ENCODE assay signal across 10 cellular contexts in the genomic region with DNA sequence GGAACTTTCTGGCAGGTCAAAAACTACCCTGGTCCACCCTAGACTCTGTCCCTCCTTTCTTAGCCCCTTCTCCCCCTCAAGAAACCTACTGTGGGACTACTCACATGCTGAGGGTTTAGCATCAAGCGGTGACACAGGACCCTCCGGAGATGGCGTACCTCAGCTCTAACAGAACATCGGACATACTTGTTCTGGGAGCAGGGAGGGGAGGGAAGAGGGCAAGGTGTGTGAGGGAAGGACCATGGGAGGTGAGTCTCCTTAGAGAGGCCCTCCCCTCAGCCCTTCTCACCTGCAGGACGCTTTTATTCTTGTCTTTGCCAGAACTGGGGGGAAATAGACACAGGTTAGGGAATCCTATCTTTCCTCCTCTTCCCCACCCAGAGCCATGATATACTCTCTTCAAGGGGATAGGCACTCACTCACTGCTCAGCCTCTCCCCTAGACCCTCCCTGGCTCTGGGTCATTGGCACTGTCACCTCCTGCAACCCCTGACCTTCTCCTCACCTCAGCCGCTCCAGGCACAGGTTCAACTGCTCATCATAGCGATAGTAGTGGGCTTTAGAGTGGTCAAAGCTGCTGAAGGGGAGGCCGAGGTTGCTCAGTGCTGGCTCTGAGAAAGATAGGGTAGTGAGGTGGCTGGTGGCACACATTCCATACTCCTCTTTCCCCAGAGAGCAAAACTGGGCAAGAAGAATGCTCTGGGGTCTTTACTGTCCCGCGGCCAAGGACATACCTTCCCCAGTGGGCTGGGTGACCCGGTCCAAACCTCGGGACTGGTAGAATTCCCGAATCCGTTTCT. TPM values are rescaled to one million over a fixed set of nuclear protein-coding genes. Genes with fewer than 3 reads are reported as not detected.
DNase-seq lines count a peak whose midpoint lies in the region; ATAC-seq and TF ChIP-seq lines count a peak whose summit lies in the region.
"Had no signal": no experiment of that assay in that cellular context is flagged by ENCODE, and none has a peak within 500 bp of the region (broad histone marks: within the 10 kb centered on the region; RNA-seq: fewer than 3 reads in every experiment).

No MANE protein-coding gene starts in this region.

- H3K14ac ChIP-seq in IMR-90 (replicated peaks; ENCODE audit: low read depth, low read length) = no peak overlapping the region

- H3K9me1 ChIP-seq in IMR-90 (ENCODE audit: insufficient read depth, low read length) = peaks cover 9% of the 10 kb centered on the region

- H3K18ac ChIP-seq in IMR-90 (ENCODE audit: low read depth, low read length) = no peak overlapping the region

- H3K4ac ChIP-seq in IMR-90 (ENCODE audit: low read depth, low read length) = no peak overlapping the region

- no peak overlapping the region for H4K5ac ChIP-seq in IMR-90 (ENCODE audit: low read depth, low read length)

- H2AK5ac ChIP-seq in IMR-90 (ENCODE audit: low read depth, low read length) = peak overlapping the region; percentile 44

- H2AFZ ChIP-seq in IMR-90 (replicated peaks; ENCODE audit: low read length, poor library complexity) (no peak overlapping the region), mammary epithelial cell (ENCODE audit: low read depth, low read length) (no peak overlapping the region)

- CTCF ChIA-PET in AG04449 (lab: Yijun Ruan, JAX) = interaction anchor here (0.5 to 13.6 kb wide), 7 partner anchors 22 to 276 kb away, joined by 3 to 202 read pairs (median 7); partner anchors contain the start of genes AUP1, CCDC142, HTRA2 and TTC31
- CTCF ChIA-PET in IMR-90 (lab: Yijun Ruan, JAX) = interaction anchor here (0.7 kb wide), 1 partner anchor 15 kb away, joined by 3 read pairs; no protein-coding TSS in a partner anchor
- CTCF ChIA-PET in mammary epithelial cell (lab: Charles Lee; ENCODE audit: low non-redundant PET) = no interaction called here

- H4K91ac ChIP-seq in IMR-90 (ENCODE audit: insufficient read depth, low read depth, low read length) = no peak overlapping the region

- peaks cover 22 to 65% (median 61%) of the 10 kb centered on the region in 4 donors for H3K4me1 Mint-ChIP-seq in naive thymus-derived CD8-positive, alpha-beta T cell

- H3K4me3 ChIP-seq in AG04449 (ENCODE audit: low read depth, low read length) = peak overlapping the region; percentile 24; the same call in 1 of the 2 replicates
- H3K4me3 ChIP-seq in IMR-90 (ENCODE audit: insufficient read depth, low read depth, low read length) = no peak overlapping the region
- peak overlapping the region in 2 of 3 experiments; percentile 1 to 19 for H3K4me3 ChIP-seq in mammary epithelial cell (replicated peaks in 1 of 3; ENCODE audit: insufficient read depth in 1 of 3, low read depth in 2 of 3, low read length in 3 of 3)
- no peak overlapping the region for H3K4me3 ChIP-seq in effector memory CD4-positive, alpha-beta T cell (ENCODE audit: insufficient read depth, low read depth, low read length, poor library complexity, severe bottlenecking)
- peak overlapping the region in 8 of 59 donors; percentile 10 to 97 (median 85) for H3K4me3 ChIP-seq in dorsolateral prefrontal cortex

- POLR2A ChIA-PET in AG04449 (lab: Yijun Ruan, JAX) (interaction anchor here (0.7 kb wide), 1 partner anchor 681 kb away, joined by 3 read pairs; no protein-coding TSS in a partner anchor), IMR-90 (lab: Charles Lee; ENCODE audit: unreplicated experiment) (interaction anchor here (0.6 kb wide), 2 partner anchors 12 to 33 kb away, joined by 4 to 7 read pairs; no protein-coding TSS in a partner anchor)
- POLR2A ChIA-PET in naive thymus-derived CD8-positive, alpha-beta T cell (lab: Charles Lee) = interaction anchor here (1.0 to 2.5 kb wide), 7 partner anchors 10 to 83 kb away, joined by 3 to 17 read pairs (median 5); partner anchors contain the start of genes AUP1, CCDC142, DOK1 and HTRA2

- WGBS in IMR-90 (ENCODE audit: extremely low coverage in 2 of 2, insufficient read length in 1 of 2), 2 experiments = 96% methylated on average over 4 of the region's 14 CpGs; no CpG with 5 or more reads in 1 of the 2 experiments
- 96% methylated on average over 14 of the region's 14 CpGs for WGBS in mammary epithelial cell (ENCODE audit: low coverage, missing lambda C conversion rate)

- H3K9me3 ChIP-seq in IMR-90 (ENCODE audit: control insufficient read depth, insufficient read depth, low read length) = no peaks in the 10 kb centered on the region
- H3K9me3 ChIP-seq in mammary epithelial cell (replicated peaks; ENCODE audit: insufficient read depth, low read length) = no peaks in the 10 kb centered on the region
- no peaks in the 10 kb centered on the region for H3K9me3 ChIP-seq in effector memory CD4-positive, alpha-beta T cell (ENCODE audit: control insufficient read depth, low read length)

- H2AK9ac ChIP-seq in IMR-90 (replicated peaks; ENCODE audit: low read depth, low read length, poor library complexity) = no peak overlapping the region

- peak overlapping the region in 1 of 10 donors; percentile 44 for H3K27ac Mint-ChIP-seq in naive thymus-derived CD8-positive, alpha-beta T cell

- in situ Hi-C loops in IMR-90 (cut with MboI; ENCODE audit: low sequenced_read_pairs) = no loop called here
- in situ Hi-C loops in mammary epithelial cell (cut with MboI; ENCODE audit: low sequenced_read_pairs in 2 of 2) = no loop called here

- H3K27ac ChIP-seq in IMR-90 (ENCODE audit: insufficient read depth, low read length) (no peak overlapping the region), mammary epithelial cell (ENCODE audit: insufficient read depth, low read depth, low read length) (no peak overlapping the region), dorsolateral prefrontal cortex (no peak overlapping the region)
- H3K27ac ChIP-seq in effector memory CD4-positive, alpha-beta T cell (ENCODE audit: insufficient read depth, low read length, poor library complexity, severe bottlenecking) = no peak overlapping the region

- no peak overlapping the region for H4K8ac ChIP-seq in IMR-90 (ENCODE audit: low read depth in 2 of 2, low read length in 2 of 2)

- TF ChIP-seq POLR2A in IMR-90 (IDR thresholded peaks at IDR 0.05; ENCODE audit: low read depth, low read length) = no peak

- H3K36me3 ChIP-seq in IMR-90 (ENCODE audit: control insufficient read depth, insufficient read depth, low read length) = peaks cover 16% of the 10 kb centered on the region
- H3K36me3 ChIP-seq in mammary epithelial cell (ENCODE audit: insufficient read depth, low read length) = peaks cover 11% of the 10 kb centered on the region
- peaks cover 15% of the 10 kb centered on the region for H3K36me3 ChIP-seq in effector memory CD4-positive, alpha-beta T cell (ENCODE audit: control insufficient read depth, insufficient read depth, low read length)

- no peak for TF ChIP-seq RAD21 in IMR-90 (IDR thresholded peaks at IDR 0.05; ENCODE audit: low read length)

- H2BK15ac ChIP-seq in IMR-90 (ENCODE audit: low read depth, low read length) = no peak overlapping the region; the same call in 2 of the 3 replicates

- BruUV-seq in IMR-90 (replicated peaks; lab: Mats Ljungman, UMichigan) (no TSS peak), mammary epithelial cell (replicated peaks; lab: Mats Ljungman, UMichigan) (no TSS peak)

- H3K4me3 Mint-ChIP-seq in naive thymus-derived CD8-positive, alpha-beta T cell = peak overlapping the region in 9 of 10 donors; percentile 4 to 60 (median 33)

- H3K9ac ChIP-seq in IMR-90 (ENCODE audit: low read depth, low read length) (no peak overlapping the region), mammary epithelial cell (ENCODE audit: insufficient read depth, low read length) (no peak overlapping the region)

- ATAC-seq in IMR-90 (ENCODE audit: low read depth) = no peak
- ATAC-seq in naive thymus-derived CD8-positive, alpha-beta T cell = no peak

- dilution Hi-C loops in IMR-90 (cut with HindIII; ENCODE audit: low sequenced_read_pairs, unreplicated experiment) (no loop called here), mammary epithelial cell (cut with HindIII; ENCODE audit: low sequenced_read_pairs) (no loop called here)

- H3K56ac ChIP-seq in IMR-90 (ENCODE audit: extremely low read depth, insufficient read depth, low read length) = no peak overlapping the region

- H3K79me2 ChIP-seq in mammary epithelial cell (ENCODE audit: insufficient read depth, low read length) = peaks cover 20% of the 10 kb centered on the region

- DNase-seq in AG04449 (ENCODE audit: low read depth, low spot score) (no peak), IMR-90 (no peak), mammary epithelial cell (no peak), DMS79 (lab: John Stamatoyannopoulos, UW) (no peak), AG08396 (ENCODE audit: low spot score) (no peak), dorsolateral prefrontal cortex (no peak)
- DNase-seq in naive thymus-derived CD8-positive, alpha-beta T cell = no peak
- DNase-seq in effector memory CD4-positive, alpha-beta T cell = no peak
- DNase-seq: activated T-cell treated with anti-CD3 and anti-CD28 coated beads for 4 hours had no signal

- H2BK120ac ChIP-seq in IMR-90 (ENCODE audit: low read depth, low read length) = no peak overlapping the region

- TF ChIP-seq CTCF in AG04449 (IDR thresholded peaks at IDR 0.05; ENCODE audit: insufficient read depth, low read length, missing control alignments) (no peak), IMR-90 (conservative IDR thresholded peaks at IDR 0.05; ENCODE audit: low read depth, low read length) (no peak), mammary epithelial cell (conservative IDR thresholded peaks at IDR 0.05 in 1 of 2, IDR thresholded peaks at IDR 0.05 in 1 of 2; ENCODE audit: extremely low read depth in 1 of 2, insufficient read depth in 1 of 2, low read depth in 1 of 2, low read length in 2 of 2) (no peak), dorsolateral prefrontal cortex (IDR thresholded peaks at IDR 0.05 in 54 of 56, conservative IDR thresholded peaks at IDR 0.05 in 2 of 56; ENCODE audit: low read depth in 1 of 56, partially characterized antibody in 56 of 56) (no peak)

- H2BK20ac ChIP-seq in IMR-90 (ENCODE audit: low read depth, low read length) = no peak overlapping the region

- H3K27me3 ChIP-seq in IMR-90 (ENCODE audit: control insufficient read depth, insufficient read depth, low read length) (peaks cover 11% of the 10 kb centered on the region), mammary epithelial cell (ENCODE audit: insufficient read depth, low read length) (no peaks in the 10 kb centered on the region), dorsolateral prefrontal cortex (peaks cover 0 to 57% (median 36%) of the 10 kb centered on the region in 45 donors)
- H3K27me3 ChIP-seq in effector memory CD4-positive, alpha-beta T cell (replicated peaks; ENCODE audit: control insufficient read depth, insufficient read depth, low read length, poor library complexity, severe bottlenecking) = peaks cover 32% of the 10 kb centered on the region

- H4K20me1 ChIP-seq in IMR-90 (ENCODE audit: insufficient read depth, low read length) = no peaks in the 10 kb centered on the region
- no peaks in the 10 kb centered on the region for H4K20me1 ChIP-seq in mammary epithelial cell (ENCODE audit: insufficient read depth, low read length)

- H3K4me2 ChIP-seq in IMR-90 (ENCODE audit: low read depth, low read length) (peak overlapping the region; percentile 43), mammary epithelial cell (ENCODE audit: insufficient read depth, low read depth, low read length) (peak overlapping the region; percentile 48)

- peaks cover 12 to 40% of the 10 kb centered on the region in 2 experiments for H3K79me1 ChIP-seq in IMR-90 (ENCODE audit: low read depth in 1 of 2, low read length in 2 of 2)

- H3K36me3 Mint-ChIP-seq in naive thymus-derived CD8-positive, alpha-beta T cell = peaks cover 15 to 36% (median 31%) of the 10 kb centered on the region in 3 donors

- peaks cover 14 to 68% (median 43%) of the 10 kb centered on the region in 5 donors for H3K27me3 Mint-ChIP-seq in naive thymus-derived CD8-positive, alpha-beta T cell

- H3K4me1 ChIP-seq in IMR-90 (ENCODE audit: control insufficient read depth, insufficient read depth, low read length) (peaks cover 18% of the 10 kb centered on the region), mammary epithelial cell (ENCODE audit: insufficient read depth, low read length) (peaks cover 36% of the 10 kb centered on the region)
- H3K4me1 ChIP-seq in effector memory CD4-positive, alpha-beta T cell (ENCODE audit: control insufficient read depth, insufficient read depth, low read length, poor library complexity, severe bottlenecking) = peaks cover 31% of the 10 kb centered on the region

- no peak overlapping the region for H2BK5ac ChIP-seq in IMR-90 (ENCODE audit: low read depth, low read length, poor library complexity, severe bottlenecking)

- peaks cover 0 to 9% (median 0%) of the 10 kb centered on the region in 9 donors for H3K9me3 Mint-ChIP-seq in naive thymus-derived CD8-positive, alpha-beta T cell

- intact Hi-C loops in IMR-90 (cut with micrococcal nuclease) = loop anchor here (2.0 kb wide), 1 partner anchor 49 kb away; the partner anchor contains the start of gene DOK1
- intact Hi-C loops in mammary epithelial cell (cut with micrococcal nuclease) = loop anchor here (2.0 kb wide), 1 partner anchor 23 kb away; the partner anchor contains the start of genes CCDC142 and TTC31
- intact Hi-C loops in dorsolateral prefrontal cortex (cut with DNase I) = loop anchor here in 1 of 2 donors (2.0 kb wide), 1 partner anchor 23 kb away; the partner anchor contains the start of genes AUP1 and HTRA2

- H3K23ac ChIP-seq in IMR-90 (ENCODE audit: low read depth, low read length) = no peak overlapping the region

RNA-seq across cellular contexts. Expression of gene PCGF1, which starts 1.8 kb away (rescaled TPM):
- total RNA-seq in IMR-90 (2012; rRNA removed) (29.2 and 31.4 TPM in 2 replicates), mammary epithelial cell (10 to 100 TPM; 20.0 to 35.4 TPM), dorsolateral prefrontal cortex (10 to 100 TPM; 12.1 to 39.8 (median 22.4) TPM)
- polyA plus RNA-seq in IMR-90 (2012; rRNA removed) (23.4 and 28.7 TPM in 2 replicates), mammary epithelial cell (32.8 TPM)
- 13.6 and 21.3 TPM in 2 replicates for polyA plus RNA-seq in IMR-90 (2012; cell fraction: cytosol; rRNA removed)
- 24.3 and 41.7 TPM in 2 replicates for polyA plus RNA-seq in IMR-90 (2012; cell fraction: nucleus; rRNA removed; ENCODE audit: low replicate concordance)
- polyA minus RNA-seq in mammary epithelial cell = 58.5 TPM
- total RNA-seq in naive thymus-derived CD8-positive, alpha-beta T cell = 10 to 100 TPM; 33.1 to 34.6 TPM
- 10 to 100 TPM in 1 of 3 donors, 1 to 10 TPM in 2; 6.7 to 11.8 (median 7.3) TPM for polyA plus RNA-seq in naive thymus-derived CD8-positive, alpha-beta T cell

RNA-seq across cellular contexts. Expression of gene LBX2, which starts 6.2 kb away (rescaled TPM):
- total RNA-seq in IMR-90 (2012; rRNA removed) (0.18 and 0.56 TPM in 2 replicates), mammary epithelial cell (not detected), dorsolateral prefrontal cortex (1 to 10 TPM in 5 of 120 experiments, under 1 TPM in 2, not detected in 113; 0.56 to 1.7 (median 1.4) TPM)
- polyA plus RNA-seq in IMR-90 (2012; rRNA removed) (0.62 and 0.66 TPM in 2 replicates), mammary epithelial cell (0.10 TPM)
- 0.38 and 1.0 TPM in 2 replicates for polyA plus RNA-seq in IMR-90 (2012; cell fraction: cytosol; rRNA removed)
- 0.70 and 1.8 TPM in 2 replicates for polyA plus RNA-seq in IMR-90 (2012; cell fraction: nucleus; rRNA removed; ENCODE audit: low replicate concordance)
- polyA minus RNA-seq in mammary epithelial cell = not detected
- not detected for total RNA-seq in naive thymus-derived CD8-positive, alpha-beta T cell
- polyA plus RNA-seq in naive thymus-derived CD8-positive, alpha-beta T cell = not detected

RNA-seq across cellular contexts. Expression of gene TLX2, which starts 8.6 kb away (rescaled TPM):
- not detected in 2 replicates for total RNA-seq in IMR-90 (2012; rRNA removed)
- polyA plus RNA-seq in IMR-90 (2012; rRNA removed) = not detected in 2 replicates
- polyA plus RNA-seq in IMR-90 (2012; cell fraction: cytosol; rRNA removed) = 0.01 TPM in 1 of 2 replicates, not detected in the other
- not detected in 2 replicates for polyA plus RNA-seq in IMR-90 (2012; cell fraction: nucleus; rRNA removed; ENCODE audit: low replicate concordance)
- under 1 TPM in 1 of 2 donors, not detected in 1; 0.33 TPM for total RNA-seq in mammary epithelial cell
- polyA plus RNA-seq in mammary epithelial cell = 0.05 TPM
- not detected for polyA minus RNA-seq in mammary epithelial cell
- total RNA-seq in naive thymus-derived CD8-positive, alpha-beta T cell = not detected
- polyA plus RNA-seq in naive thymus-derived CD8-positive, alpha-beta T cell = not detected
- total RNA-seq in dorsolateral prefrontal cortex = 1 to 10 TPM in 77 of 120 experiments, under 1 TPM in 39, not detected in 4; 0.24 to 6.1 (median 1.4) TPM
- total RNA-seq: omental fat pad had no signal

RNA-seq across cellular contexts. Expression of gene DQX1, which starts 20.4 kb away (rescaled TPM):
- not detected in 2 replicates for total RNA-seq in IMR-90 (2012; rRNA removed)
- polyA plus RNA-seq in IMR-90 (2012; rRNA removed) = 0.07 and 0.14 TPM in 2 replicates
- polyA plus RNA-seq in IMR-90 (2012; cell fraction: cytosol; rRNA removed) = 0.08 and 0.09 TPM in 2 replicates
- 0.72 TPM in 2 replicates for polyA plus RNA-seq in IMR-90 (2012; cell fraction: nucleus; rRNA removed; ENCODE audit: low replicate concordance)
- 1 to 10 TPM in 1 of 2 donors, under 1 TPM in 1; 0.83 to 5.2 TPM for total RNA-seq in mammary epithelial cell
- polyA plus RNA-seq in mammary epithelial cell = 3.4 TPM
- not detected for polyA minus RNA-seq in mammary epithelial cell
- total RNA-seq in naive thymus-derived CD8-positive, alpha-beta T cell = under 1 TPM; 0.36 to 0.81 TPM
- polyA plus RNA-seq in naive thymus-derived CD8-positive, alpha-beta T cell = not detected
- 1 to 10 TPM in 61 of 120 experiments, under 1 TPM in 55, not detected in 4; 0.20 to 3.8 (median 1.0) TPM for total RNA-seq in dorsolateral prefrontal cortex
- total RNA-seq: omental fat pad had no signal

RNA-seq across cellular contexts. Expression of gene TTC31, which starts 22.8 kb away (rescaled TPM):
- 6.3 and 9.2 TPM in 2 replicates for total RNA-seq in IMR-90 (2012; rRNA removed)
- 18.8 and 20.5 TPM in 2 replicates for polyA plus RNA-seq in IMR-90 (2012; rRNA removed)
- 10.7 and 13.0 TPM in 2 replicates for polyA plus RNA-seq in IMR-90 (2012; cell fraction: cytosol; rRNA removed)
- 90.3 and 92.6 TPM in 2 replicates for polyA plus RNA-seq in IMR-90 (2012; cell fraction: nucleus; rRNA removed; ENCODE audit: low replicate concordance)
- 10 to 100 TPM; 11.5 to 22.0 TPM for total RNA-seq in mammary epithelial cell
- 17.6 TPM for polyA plus RNA-seq in mammary epithelial cell
- polyA minus RNA-seq in mammary epithelial cell = 15.0 TPM
- 10 to 100 TPM; 43.8 to 52.1 TPM for total RNA-seq in naive thymus-derived CD8-positive, alpha-beta T cell
- 10 to 100 TPM; 18.9 to 21.1 (median 21.1) TPM for polyA plus RNA-seq in naive thymus-derived CD8-positive, alpha-beta T cell
- total RNA-seq in dorsolateral prefrontal cortex = 10 to 100 TPM in 115 of 120 experiments, 1 to 10 TPM in 5; 7.8 to 28.4 (median 15.7) TPM

Comparison
In these comparisons a context has a peak if more than half of its experiments do, and no peak if none do; other contexts are left out.
1. H3K4me3 ChIP-seq: peak in AG04449 (single experiment) and mammary epithelial cell (2 of 3); none in IMR-90 (single experiment) and effector memory CD4-positive, alpha-beta T cell (single experiment).